In the genomic region with DNA sequence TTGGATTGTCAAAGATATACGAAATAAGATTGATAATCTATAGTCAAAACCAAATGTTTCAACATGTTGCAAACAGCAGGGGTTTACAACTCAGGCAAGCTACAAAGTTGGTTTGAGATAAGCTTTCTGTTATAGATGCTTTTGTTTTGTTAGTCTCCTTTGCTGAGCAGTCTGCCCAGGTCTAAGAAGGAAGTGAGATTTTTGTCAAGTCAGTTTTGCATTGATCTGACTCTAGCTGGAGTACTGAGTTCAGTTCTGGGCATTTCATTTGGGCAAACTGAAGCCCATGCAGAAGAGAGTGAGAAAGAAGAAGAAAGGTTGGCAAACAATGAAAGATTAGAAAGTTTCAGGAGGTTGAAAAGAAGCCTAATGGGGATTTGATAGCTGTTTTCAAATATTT, we compare ENCODE assay signal across 21 cellular contexts.
A peak's percentile ranks its signal among the peaks of the same experiment; 100 is the strongest.
DNase-seq lines count a peak whose midpoint lies in the region; ATAC-seq and TF ChIP-seq lines count a peak whose summit lies in the region.
"Had no signal": no experiment of that assay in that cellular context is flagged by ENCODE, and none has a peak within 500 bp of the region (broad histone marks: within the 10 kb centered on the region; RNA-seq: fewer than 3 reads in every experiment).

No MANE protein-coding gene starts in this region.

- peak; percentile 1 for DNase-seq in mesendoderm
- no peak for DNase-seq in upper lobe of right lung
- no peak for DNase-seq in effector CD4-positive, alpha-beta T cell
- no peak for DNase-seq in activated naive CD4-positive, alpha-beta T cell treated with anti-CD3 and anti-CD28 coated beads, Interleukin-2, amount 50 U/mL, for 16 hours
- DNase-seq: DMS 273 treated with DMSO at 0.1 percent for 48 hours; GDM1; GM23248; KBM-7; NCI-H1436; NCI-H2029; NCI-H2171; NCI-H446; NCI-H69; NK-92 treated with Interleukin-12 subunit alpha and Interleukin-12 subunit beta, amount 100 ng/mL, for 24 hours; RPMI8226; SIG-M5 had no signal

- no peak overlapping the region for H3K4me3 ChIP-seq in mesendoderm (ENCODE audit: low read length)
- H3K4me3 ChIP-seq in upper lobe of right lung = no peak overlapping the region
- H3K4me3 ChIP-seq: GM23248 had no signal

- H3K27me3 ChIP-seq in mesendoderm (ENCODE audit: insufficient read depth, low read length, poor library complexity) (no peaks in the 10 kb centered on the region), upper lobe of right lung (no peaks in the 10 kb centered on the region)

- no peak overlapping the region for H3K4me2 ChIP-seq in mesendoderm (ENCODE audit: low read length)

- H3K4me1 ChIP-seq in mesendoderm (ENCODE audit: control insufficient read depth, low read depth, low read length) = no peaks in the 10 kb centered on the region
- no peaks in the 10 kb centered on the region for H3K4me1 ChIP-seq in upper lobe of right lung

- H2BK15ac ChIP-seq in mesendoderm (replicated peaks; ENCODE audit: low read depth) = no peak overlapping the region

- no peak overlapping the region for H3K4ac ChIP-seq in mesendoderm (ENCODE audit: low read depth, low read length)

- H3K18ac ChIP-seq in mesendoderm (ENCODE audit: low read length) = no peak overlapping the region

- no peak overlapping the region for H3K56ac ChIP-seq in mesendoderm (ENCODE audit: low read length)

- H3K27ac ChIP-seq in mesendoderm (ENCODE audit: low read depth, low read length) = no peak overlapping the region
- H3K27ac ChIP-seq in upper lobe of right lung = no peak overlapping the region
- H3K27ac ChIP-seq: C4-2B, GM23248 had no signal

- H2BK5ac ChIP-seq in mesendoderm (ENCODE audit: low read length) = no peak overlapping the region

- intact Hi-C loops in upper lobe of right lung (cut with DNase I) = no loop called here

- H4K5ac ChIP-seq in mesendoderm (ENCODE audit: low read length) = no peak overlapping the region

- H2AK5ac ChIP-seq in mesendoderm (ENCODE audit: low read length) = no peak overlapping the region

- no CpG with 5 or more reads among the region's 1 CpG for WGBS in mesendoderm (ENCODE audit: extremely low coverage, insufficient coverage, low lambda C conversion rate)

- H3K79me1 ChIP-seq in mesendoderm (ENCODE audit: low read length) = no peaks in the 10 kb centered on the region

- H3K36me3 ChIP-seq in mesendoderm (ENCODE audit: control insufficient read depth, insufficient read depth, low read length) = no peaks in the 10 kb centered on the region
- H3K36me3 ChIP-seq in upper lobe of right lung = no peaks in the 10 kb centered on the region

- H3K79me2 ChIP-seq in mesendoderm (ENCODE audit: control insufficient read depth, insufficient read depth, low read length) = no peaks in the 10 kb centered on the region

- no peak overlapping the region for H2BK120ac ChIP-seq in mesendoderm (ENCODE audit: low read depth, low read length)

- no peaks in the 10 kb centered on the region for H3K9me3 ChIP-seq in upper lobe of right lung

- H3K9ac ChIP-seq in mesendoderm (ENCODE audit: low read length) = no peak overlapping the region
- H3K9ac ChIP-seq: GM23248 had no signal

- H3K23ac ChIP-seq in mesendoderm (ENCODE audit: low read length) = no peak overlapping the region

- TF ChIP-seq CTCF in upper lobe of right lung (IDR thresholded peaks at IDR 0.05) = no peak

- peak; percentile 57 for ATAC-seq in GM18519 (IDR thresholded peaks at IDR 0.05; ENCODE audit: low FRiP score, unreplicated experiment)
- ATAC-seq in GM21717 (IDR thresholded peaks at IDR 0.05; ENCODE audit: unreplicated experiment) = peak; percentile 44
- ATAC-seq in HG03432 (IDR thresholded peaks at IDR 0.05; ENCODE audit: unreplicated experiment) = peak; percentile 61
- no peak for ATAC-seq in GM21576 (IDR thresholded peaks at IDR 0.05; ENCODE audit: unreplicated experiment)
- no peak for ATAC-seq in upper lobe of right lung

- H4K8ac ChIP-seq in mesendoderm (ENCODE audit: low read depth, low read length) = no peak overlapping the region

Comparison
In these comparisons a context has a peak if more than half of its experiments do, and no peak if none do; other contexts are left out.
1. ATAC-seq: peak in GM18519 (single experiment), GM21717 (single experiment) and HG03432 (single experiment); none in GM21576 (single experiment) and upper lobe of right lung (single experiment).